ENCODE assay signal across 1 cellular context in genomic region chr1:12511516-12512468, GRCh38.
A peak's percentile ranks its signal among the peaks of the same experiment; 100 is the strongest.
TF ChIP-seq lines count a peak whose summit lies in the region.

No MANE protein-coding gene starts in this region.

TF ChIP-seq in K562, 482 proteins besides CTCF, POLR2A, EP300 and RAD21 (continued from another document):
- no peak for TF ChIP-seq ZNF347 (CRISPR knock-in tag; IDR thresholded peaks at IDR 0.05; ENCODE audit: low read depth)
- 0 out of 2 replicates have a peak, but pooled peaks have one; percentile 29 for TF ChIP-seq LCOR (CRISPR knock-in tag; IDR thresholded peaks at IDR 0.05)
- TF ChIP-seq VEZF1 (CRISPR knock-in tag; IDR thresholded peaks at IDR 0.05): 0 out of 2 replicates have a peak, but pooled peaks have one; percentile 11
- no peak for TF ChIP-seq ZC3H11A (IDR thresholded peaks at IDR 0.05; ENCODE audit: low read depth, low read length)
- TF ChIP-seq CREM (IDR thresholded peaks at IDR 0.05; ENCODE audit: low read depth): 0 out of 2 replicates have a peak, but pooled peaks have one; percentile 31
- TF ChIP-seq, protein P1, sequence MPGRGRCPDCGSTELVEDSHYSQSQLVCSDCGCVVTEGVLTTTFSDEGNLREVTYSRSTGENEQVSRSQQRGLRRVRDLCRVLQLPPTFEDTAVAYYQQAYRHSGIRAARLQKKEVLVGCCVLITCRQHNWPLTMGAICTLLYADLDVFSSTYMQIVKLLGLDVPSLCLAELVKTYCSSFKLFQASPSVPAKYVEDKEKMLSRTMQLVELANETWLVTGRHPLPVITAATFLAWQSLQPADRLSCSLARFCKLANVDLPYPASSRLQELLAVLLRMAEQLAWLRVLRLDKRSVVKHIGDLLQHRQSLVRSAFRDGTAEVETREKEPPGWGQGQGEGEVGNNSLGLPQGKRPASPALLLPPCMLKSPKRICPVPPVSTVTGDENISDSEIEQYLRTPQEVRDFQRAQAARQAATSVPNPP (IDR thresholded peaks at IDR 0.05; ENCODE audit: borderline replicate concordance, insufficient read depth, insufficient read length): no peak
- TF ChIP-seq JUND (IDR thresholded peaks at IDR 0.05; ENCODE audit: borderline replicate concordance, low read depth, low read length): peak; percentile 48; the same call in 1 of the 2 replicates
- TF ChIP-seq JUND (tag; IDR thresholded peaks at IDR 0.05; ENCODE audit: borderline replicate concordance, low read depth, low read length): peak; percentile 25; the same call in 1 of the 3 replicates
- no peak for TF ChIP-seq RREB1 (CRISPR knock-in tag; IDR thresholded peaks at IDR 0.05)
- no peak for TF ChIP-seq PRMT5 (CRISPR knock-in tag; IDR thresholded peaks at IDR 0.05)
- TF ChIP-seq ZNF518B (CRISPR knock-in tag; IDR thresholded peaks at IDR 0.05): no peak
- TF ChIP-seq, protein P2, sequence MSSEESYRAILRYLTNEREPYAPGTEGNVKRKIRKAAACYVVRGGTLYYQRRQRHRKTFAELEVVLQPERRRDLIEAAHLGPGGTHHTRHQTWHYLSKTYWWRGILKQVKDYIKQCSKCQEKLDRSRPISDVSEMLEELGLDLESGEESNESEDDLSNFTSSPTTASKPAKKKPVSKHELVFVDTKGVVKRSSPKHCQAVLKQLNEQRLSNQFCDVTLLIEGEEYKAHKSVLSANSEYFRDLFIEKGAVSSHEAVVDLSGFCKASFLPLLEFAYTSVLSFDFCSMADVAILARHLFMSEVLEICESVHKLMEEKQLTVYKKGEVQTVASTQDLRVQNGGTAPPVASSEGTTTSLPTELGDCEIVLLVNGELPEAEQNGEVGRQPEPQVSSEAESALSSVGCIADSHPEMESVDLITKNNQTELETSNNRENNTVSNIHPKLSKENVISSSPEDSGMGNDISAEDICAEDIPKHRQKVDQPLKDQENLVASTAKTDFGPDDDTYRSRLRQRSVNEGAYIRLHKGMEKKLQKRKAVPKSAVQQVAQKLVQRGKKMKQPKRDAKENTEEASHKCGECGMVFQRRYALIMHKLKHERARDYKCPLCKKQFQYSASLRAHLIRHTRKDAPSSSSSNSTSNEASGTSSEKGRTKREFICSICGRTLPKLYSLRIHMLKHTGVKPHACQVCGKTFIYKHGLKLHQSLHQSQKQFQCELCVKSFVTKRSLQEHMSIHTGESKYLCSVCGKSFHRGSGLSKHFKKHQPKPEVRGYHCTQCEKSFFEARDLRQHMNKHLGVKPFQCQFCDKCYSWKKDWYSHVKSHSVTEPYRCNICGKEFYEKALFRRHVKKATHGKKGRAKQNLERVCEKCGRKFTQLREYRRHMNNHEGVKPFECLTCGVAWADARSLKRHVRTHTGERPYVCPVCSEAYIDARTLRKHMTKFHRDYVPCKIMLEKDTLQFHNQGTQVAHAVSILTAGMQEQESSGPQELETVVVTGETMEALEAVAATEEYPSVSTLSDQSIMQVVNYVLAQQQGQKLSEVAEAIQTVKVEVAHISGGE (CRISPR knock-in tag; IDR thresholded peaks at IDR 0.05): no peak
- TF ChIP-seq CREB1 (IDR thresholded peaks at IDR 0.05): no peak
- 0 out of 2 replicates have a peak, but pooled peaks have one; percentile 42 for TF ChIP-seq CREB1 (CRISPR knock-in tag; IDR thresholded peaks at IDR 0.05)
- peak; percentile 79 for TF ChIP-seq ATF3 (IDR thresholded peaks at IDR 0.05)
- no peak for TF ChIP-seq ATF3 (CRISPR knock-in tag; conservative IDR thresholded peaks at IDR 0.05)
- TF ChIP-seq CAMTA2 (CRISPR knock-in tag; conservative IDR thresholded peaks at IDR 0.05): no peak
- TF ChIP-seq NONO (IDR thresholded peaks at IDR 0.05; ENCODE audit: low read depth in 2 of 2, low read length in 1 of 2): no peak
- no peak for TF ChIP-seq FOXA1 (IDR thresholded peaks at IDR 0.05; ENCODE audit: borderline replicate concordance)
- TF ChIP-seq CBX1 (IDR thresholded peaks at IDR 0.05; ENCODE audit: low read depth): no peak
- no peak for TF ChIP-seq ZKSCAN1 (IDR thresholded peaks at IDR 0.05; ENCODE audit: low read depth, low read length)
- no peak for TF ChIP-seq BCLAF1 (IDR thresholded peaks at IDR 0.05; ENCODE audit: borderline replicate concordance in 1 of 2, control insufficient read depth in 1 of 2, low read depth in 2 of 2, low read length in 1 of 2)
- TF ChIP-seq ZFX (CRISPR knock-in tag; IDR thresholded peaks at IDR 0.05): peak; percentile 18
- TF ChIP-seq TFAP4 (CRISPR knock-in tag; IDR thresholded peaks at IDR 0.05; ENCODE audit: borderline replicate concordance): peak; percentile 21; the same call in 1 of the 2 replicates
- TF ChIP-seq ZNF551 (CRISPR knock-in tag; IDR thresholded peaks at IDR 0.05): no peak
- TF ChIP-seq RBFOX2 (IDR thresholded peaks at IDR 0.05; ENCODE audit: low read depth, low read length): no peak
- TF ChIP-seq NR4A1 (CRISPR knock-in tag; IDR thresholded peaks at IDR 0.05): peak; percentile 41; the same call in 1 of the 2 replicates
- no peak for TF ChIP-seq NR4A1 (tag; IDR thresholded peaks at IDR 0.05)
- TF ChIP-seq ESRRB (CRISPR knock-in tag; IDR thresholded peaks at IDR 0.05; ENCODE audit: borderline replicate concordance): no peak
